ENCODE assay signal across 10 cellular contexts in genomic region chr2:3660640-3661039, GRCh38. TPM values are rescaled to one million over a fixed set of nuclear protein-coding genes. Genes with fewer than 3 reads are reported as not detected.
DNase-seq lines count a peak whose midpoint lies in the region; ATAC-seq, FAIRE-seq and TF ChIP-seq lines count a peak whose summit lies in the region.
"Not testable (repeated sequence)": the region's sequence is repeated elsewhere in the genome, so short reads cannot be mapped to it uniquely, and the experiment has no call there.
"Had no signal": no experiment of that assay in that cellular context is flagged by ENCODE, and none has a peak within 500 bp of the region (broad histone marks: within the 10 kb centered on the region; RNA-seq: fewer than 3 reads in every experiment).

No MANE protein-coding gene starts in this region.

- H3K79me2 ChIP-seq in OCI-LY3 (ENCODE audit: low read length); neural progenitor cell (ENCODE audit: low read depth): not testable (repeated sequence)

- intact Hi-C loops in activated naive CD4-positive, alpha-beta T cell treated with anti-CD3 and anti-CD28 coated beads for 36 hours (cut with micrococcal nuclease) = not testable (repeated sequence)

- H3K36me3 ChIP-seq in OCI-LY3 (replicated peaks; ENCODE audit: low read depth, low read length); neural progenitor cell: not testable (repeated sequence)

- H3K4me1 Mint-ChIP-seq in activated naive CD4-positive, alpha-beta T cell treated with anti-CD3 and anti-CD28 coated beads for 36 hours (ENCODE audit: low read depth); stimulated activated naive CD8-positive, alpha-beta T cell treated with anti-CD3 and anti-CD28 coated beads, Interleukin-15, Interleukin-2, amounts not matched to agents 100 ng/mL and 50 ng/mL, for 24 hours (ENCODE audit: low read depth): not testable (repeated sequence)
- peaks cover 51% of the 10 kb centered on the region for H3K4me1 Mint-ChIP-seq in neural progenitor cell

- not testable (repeated sequence) for H3K4me3 Mint-ChIP-seq in activated naive CD4-positive, alpha-beta T cell treated with anti-CD3 and anti-CD28 coated beads for 36 hours; stimulated activated naive CD8-positive, alpha-beta T cell treated with anti-CD3 and anti-CD28 coated beads, Interleukin-15, Interleukin-2, amounts not matched to agents 100 ng/mL and 50 ng/mL, for 24 hours
- peak overlapping the region; percentile 6 for H3K4me3 Mint-ChIP-seq in neural progenitor cell

- not testable (repeated sequence) for TF ChIP-seq EP300 in A549 (IDR thresholded peaks at IDR 0.05)

- not testable (repeated sequence) for H3K9me3 ChIP-seq in A549; OCI-LY3 (ENCODE audit: insufficient read depth, low read length); neural progenitor cell (ENCODE audit: low read depth)

- peak in 1 of 2 experiments; percentile 43 for DNase-seq in A549 (ENCODE audit: low read depth in 1 of 2, low spot score in 1 of 2)
- peak; percentile 41 for DNase-seq in activated CD4-positive, alpha-beta T cell treated with anti-CD3 and anti-CD28 coated beads for 48 hours
- peak; percentile 41 for DNase-seq in activated naive CD4-positive, alpha-beta T cell treated with anti-CD3 and anti-CD28 coated beads for 36 hours
- DNase-seq in epithelial cell of esophagus (ENCODE audit: low read depth) = peak; percentile 20
- not testable (repeated sequence) for DNase-seq in neural progenitor cell (ENCODE audit: low spot score)

- not testable (repeated sequence) for TF ChIP-seq RAD21 in A549 (conservative IDR thresholded peaks at IDR 0.05 in 1 of 2, IDR thresholded peaks at IDR 0.05 in 1 of 2)

- not testable (repeated sequence) for H4K20me1 ChIP-seq in OCI-LY3 (ENCODE audit: insufficient read depth, low read length); neural progenitor cell (ENCODE audit: low read depth)

- not testable (repeated sequence) for ATAC-seq in A549

- H3K36me3 Mint-ChIP-seq in activated naive CD4-positive, alpha-beta T cell treated with anti-CD3 and anti-CD28 coated beads for 36 hours (ENCODE audit: low read depth); neural progenitor cell; stimulated activated naive CD8-positive, alpha-beta T cell treated with anti-CD3 and anti-CD28 coated beads, Interleukin-15, Interleukin-2, amounts not matched to agents 100 ng/mL and 50 ng/mL, for 24 hours (ENCODE audit: low read depth): not testable (repeated sequence)

- not testable (repeated sequence) for H3K27me3 Mint-ChIP-seq in activated naive CD4-positive, alpha-beta T cell treated with anti-CD3 and anti-CD28 coated beads for 36 hours (ENCODE audit: low read depth); stimulated activated naive CD8-positive, alpha-beta T cell treated with anti-CD3 and anti-CD28 coated beads, Interleukin-15, Interleukin-2, amounts not matched to agents 100 ng/mL and 50 ng/mL, for 24 hours
- peaks cover 13% of the 10 kb centered on the region for H3K27me3 Mint-ChIP-seq in neural progenitor cell (ENCODE audit: insufficient read depth, low read depth)

- CTCF ChIA-PET in A549 (lab: Yijun Ruan, JAX) = interaction anchor here (1.9 kb wide), 1 partner anchor 11 kb away, joined by 5 read pairs; no protein-coding TSS in a partner anchor
- CTCF ChIA-PET in activated naive CD4-positive, alpha-beta T cell treated with anti-CD3 and anti-CD28 coated beads for 36 hours (lab: Charles Lee) = not testable (repeated sequence)

- H3F3A ChIP-seq in neural progenitor cell (ENCODE audit: low read depth) = not testable (repeated sequence)

- H3K27ac ChIP-seq in A549, neural progenitor cell: not testable (repeated sequence)
- H3K27ac ChIP-seq in OCI-LY3 (ENCODE audit: low read length) = peak overlapping the region; percentile 98

- not testable (repeated sequence) for H3K4me3 ChIP-seq in A549; epithelial cell of esophagus (ENCODE audit: low read length); neural progenitor cell
- peak overlapping the region; percentile 43 for H3K4me3 ChIP-seq in OCI-LY3 (ENCODE audit: low read length)

- POLR2A ChIA-PET in A549 (lab: Yijun Ruan, JAX) = not testable (repeated sequence)

- WGBS in A549 (ENCODE audit: missing lambda C conversion rate) = 67% methylated on average over 7 of the region's 7 CpGs

- not testable (repeated sequence) for H2AFZ ChIP-seq in OCI-LY3 (ENCODE audit: low read depth, low read length); neural progenitor cell (replicated peaks)

- TF ChIP-seq POLR2A in A549 (IDR thresholded peaks at IDR 0.05; ENCODE audit: low read length) = not testable (repeated sequence)

- peak overlapping the region; percentile 48 for H3K27ac Mint-ChIP-seq in activated naive CD4-positive, alpha-beta T cell treated with anti-CD3 and anti-CD28 coated beads for 36 hours
- not testable (repeated sequence) for H3K27ac Mint-ChIP-seq in neural progenitor cell
- H3K27ac Mint-ChIP-seq in stimulated activated naive CD8-positive, alpha-beta T cell treated with anti-CD3 and anti-CD28 coated beads, Interleukin-15, Interleukin-2, amounts not matched to agents 100 ng/mL and 50 ng/mL, for 24 hours = peak overlapping the region; percentile 62

- not testable (repeated sequence) for H3K4me1 ChIP-seq in A549, neural progenitor cell
- H3K4me1 ChIP-seq in OCI-LY3 (ENCODE audit: low read length) = peaks cover 75% of the 10 kb centered on the region

- H3K4me2 ChIP-seq in A549 (peak overlapping the region; percentile 14; the same call in 1 of the 3 replicates), OCI-LY3 (ENCODE audit: low read length) (peak overlapping the region; percentile 73)
- H3K4me2 ChIP-seq in neural progenitor cell = not testable (repeated sequence)

- not testable (repeated sequence) for FAIRE-seq in A549 (lab: Jason Lieb, UNC)
- peak; percentile 92 for FAIRE-seq in G401.6 (lab: Jason Lieb, UNC)

- peak overlapping the region; percentile 81 for H3K9ac ChIP-seq in OCI-LY3 (ENCODE audit: low read length)
- not testable (repeated sequence) for H3K9ac ChIP-seq in neural progenitor cell

- H3K27me3 ChIP-seq in OCI-LY3 (ENCODE audit: low read depth, low read length); neural progenitor cell: not testable (repeated sequence)

- TF ChIP-seq CTCF in A549 (IDR thresholded peaks at IDR 0.05); OCI-LY3 (IDR thresholded peaks at IDR 0.05; ENCODE audit: low read depth, low read length); epithelial cell of esophagus (IDR thresholded peaks at IDR 0.05; ENCODE audit: insufficient read depth, low read depth, low read length, missing control alignments); neural progenitor cell (IDR thresholded peaks at IDR 0.05): not testable (repeated sequence)

- not testable (repeated sequence) for H3K9me3 Mint-ChIP-seq in activated naive CD4-positive, alpha-beta T cell treated with anti-CD3 and anti-CD28 coated beads for 36 hours; neural progenitor cell; stimulated activated naive CD8-positive, alpha-beta T cell treated with anti-CD3 and anti-CD28 coated beads, Interleukin-15, Interleukin-2, amounts not matched to agents 100 ng/mL and 50 ng/mL, for 24 hours

TF ChIP-seq in A549, 52 proteins besides CTCF, POLR2A, EP300 and RAD21:
- TF ChIP-seq JUNB (IDR thresholded peaks at IDR 0.05) (0 out of 2 replicates have a peak, but pooled peaks have one; percentile 40), FOSL2 (IDR thresholded peaks at IDR 0.05) (peak; percentile 68), FOSL2 (CRISPR knock-in tag; IDR thresholded peaks at IDR 0.05) (peak; percentile 81)
- TF ChIP-seq, protein P1, sequence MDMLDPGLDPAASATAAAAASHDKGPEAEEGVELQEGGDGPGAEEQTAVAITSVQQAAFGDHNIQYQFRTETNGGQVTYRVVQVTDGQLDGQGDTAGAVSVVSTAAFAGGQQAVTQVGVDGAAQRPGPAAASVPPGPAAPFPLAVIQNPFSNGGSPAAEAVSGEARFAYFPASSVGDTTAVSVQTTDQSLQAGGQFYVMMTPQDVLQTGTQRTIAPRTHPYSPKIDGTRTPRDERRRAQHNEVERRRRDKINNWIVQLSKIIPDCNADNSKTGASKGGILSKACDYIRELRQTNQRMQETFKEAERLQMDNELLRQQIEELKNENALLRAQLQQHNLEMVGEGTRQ (IDR thresholded peaks at IDR 0.05) = peak; percentile 62; the same call in 1 of the 2 replicates

RNA-seq across cellular contexts. Expression of gene ALLC, which starts 2.6 kb away (rescaled TPM):
- polyA plus RNA-seq in A549 (2011; rRNA removed) (not detected in 2 replicates), A549 (2017; fragmentation: RNase III; extraction: RNeasy Plus Mini Kit Qiagen cat#74134 plus additional on column Dnase treatment) (not detected in 3 replicates)
- not detected in 2 replicates for polyA plus RNA-seq in A549 (2012; cell fraction: cytosol; rRNA removed)
- not detected in 2 replicates for polyA plus RNA-seq in A549 (2012; cell fraction: nucleus; rRNA removed)
- polyA minus RNA-seq in A549 (2011; rRNA and poly(A)+ RNA removed) = not detected in 2 replicates
- total RNA-seq in activated naive CD4-positive, alpha-beta T cell treated with anti-CD3 and anti-CD28 coated beads for 36 hours = not detected
- not detected in 2 replicates for total RNA-seq in neural progenitor cell (ENCODE audit: low replicate concordance)
- total RNA-seq: GM23248, OCI-LY7 had no signal
- polyA plus RNA-seq: GM23248 had no signal

RNA-seq across cellular contexts. Expression of gene DCDC2C, which starts 42.7 kb away (rescaled TPM):
- polyA plus RNA-seq in A549 (2011; rRNA removed) = not detected in 2 replicates
- not detected in 2 replicates for polyA plus RNA-seq in A549 (2012; cell fraction: cytosol; rRNA removed)
- polyA plus RNA-seq in A549 (2012; cell fraction: nucleus; rRNA removed) = not detected in 2 replicates
- not detected in 3 replicates for polyA plus RNA-seq in A549 (2017; fragmentation: RNase III; extraction: RNeasy Plus Mini Kit Qiagen cat#74134 plus additional on column Dnase treatment)
- polyA minus RNA-seq in A549 (2011; rRNA and poly(A)+ RNA removed) = not detected in 2 replicates
- not detected for total RNA-seq in activated naive CD4-positive, alpha-beta T cell treated with anti-CD3 and anti-CD28 coated beads for 36 hours
- not detected in 2 replicates for total RNA-seq in neural progenitor cell (ENCODE audit: low replicate concordance)
- total RNA-seq: GM23248, OCI-LY7 had no signal
- polyA plus RNA-seq: GM23248 had no signal
